11 cellular contexts compared by ENCODE assay signal in the genomic region with DNA sequence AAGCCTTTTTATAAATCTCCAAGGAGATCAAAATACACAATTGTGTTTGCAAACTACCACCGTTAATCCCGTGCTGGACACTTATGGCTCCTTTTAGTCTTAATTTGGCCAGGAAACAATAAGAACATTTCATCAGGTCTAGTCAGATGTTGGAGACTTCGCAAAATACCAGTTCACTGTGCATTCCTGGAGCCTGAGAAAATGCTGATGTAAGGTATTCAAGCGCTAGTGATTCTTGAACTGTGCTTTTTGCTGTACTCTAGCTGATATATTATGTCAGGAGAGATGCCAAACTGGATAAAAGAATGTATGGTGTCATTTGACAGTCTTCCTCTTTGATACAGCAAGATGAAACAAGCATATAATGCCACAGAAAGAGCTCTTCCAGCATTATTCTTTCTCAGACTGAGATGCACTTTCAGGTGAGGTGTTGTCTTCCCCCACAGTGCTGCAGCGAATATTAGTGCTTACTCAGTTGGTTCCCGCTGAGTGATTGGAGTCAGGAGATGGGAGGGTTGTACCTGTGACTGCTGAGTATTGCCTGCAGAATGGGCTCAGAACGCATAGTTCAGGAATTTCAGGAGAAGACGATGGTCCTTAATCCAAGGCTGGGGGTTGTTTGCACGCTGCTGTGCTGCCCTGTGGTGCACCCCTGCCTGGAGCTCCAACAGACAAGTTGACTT. TPM values are rescaled to one million over a fixed set of nuclear protein-coding genes. Genes with fewer than 3 reads are reported as not detected.
DNase-seq lines count a peak whose midpoint lies in the region; ATAC-seq and TF ChIP-seq lines count a peak whose summit lies in the region.
"Had no signal": no experiment of that assay in that cellular context is flagged by ENCODE, and none has a peak within 500 bp of the region (broad histone marks: within the 10 kb centered on the region; RNA-seq: fewer than 3 reads in every experiment).

No MANE protein-coding gene starts in this region.

- ATAC-seq in activated T-helper 17 cell treated with anti-CD3 and anti-CD28 coated beads, Interleukin-2, amount 50 U/mL, for 72 hours (replicated peaks), result no peak
- ATAC-seq in CD8-positive, alpha-beta T cell, result no peak
- ATAC-seq in lower lobe of right lung, result no peak

- no peak overlapping the region for H3K4me3 ChIP-seq in fibroblast of the aortic adventitia (ENCODE audit: low read depth, low read length)
- no peak overlapping the region for H3K4me3 ChIP-seq in vagina
- H3K4me3 ChIP-seq in CD8-positive, alpha-beta T cell (ENCODE audit: low read depth, low read length), result no peak overlapping the region
- no peak overlapping the region for H3K4me3 ChIP-seq in lower lobe of right lung
- H3K4me3 ChIP-seq: PC-9 had no signal

- H3K36me3 ChIP-seq in vagina, result peaks cover 0 to 39% of the 10 kb centered on the region in 2 donors
- H3K36me3 ChIP-seq in CD8-positive, alpha-beta T cell (ENCODE audit: insufficient read depth, low read length), result peaks cover 5% of the 10 kb centered on the region
- peaks cover 47% of the 10 kb centered on the region for H3K36me3 ChIP-seq in lower lobe of right lung

- TF ChIP-seq POLR2A in vagina (IDR thresholded peaks at IDR 0.05), result no peak

- no peak overlapping the region for H3K4me3 Mint-ChIP-seq in activated T-helper 17 cell treated with anti-CD3 and anti-CD28 coated beads, Interleukin-2, amount 50 U/mL, for 72 hours
- no peak overlapping the region for H3K4me3 Mint-ChIP-seq in CD8-positive, alpha-beta T cell

- intact Hi-C loops in vagina (cut with DNase I), result no loop called here
- intact Hi-C loops in CD8-positive, alpha-beta T cell (cut with DNase I, micrococcal nuclease), result loop anchor here in 1 of 2 experiments (5.0 kb wide), 1 partner anchor 33 kb away; no protein-coding TSS in a partner anchor
- intact Hi-C loops in lower lobe of right lung (cut with DNase I), result no loop called here

- H3K9me3 ChIP-seq in vagina (peaks cover 6% of the 10 kb centered on the region), lower lobe of right lung (peaks cover 11% of the 10 kb centered on the region)
- peaks cover 2% of the 10 kb centered on the region for H3K9me3 ChIP-seq in CD8-positive, alpha-beta T cell (ENCODE audit: low read length)

- peak overlapping the region; percentile 45 for H3K27ac Mint-ChIP-seq in activated T-helper 17 cell treated with anti-CD3 and anti-CD28 coated beads, Interleukin-2, amount 50 U/mL, for 72 hours
- no peak overlapping the region for H3K27ac Mint-ChIP-seq in CD8-positive, alpha-beta T cell

- CTCF ChIA-PET in CD8-positive, alpha-beta T cell (lab: Charles Lee), result no interaction called here

- no peaks in the 10 kb centered on the region for H3K27me3 ChIP-seq in vagina
- H3K27me3 ChIP-seq in CD8-positive, alpha-beta T cell (ENCODE audit: insufficient read depth, low read length), result no peaks in the 10 kb centered on the region
- no peaks in the 10 kb centered on the region for H3K27me3 ChIP-seq in lower lobe of right lung (ENCODE audit: low read depth)

- H3K4me1 Mint-ChIP-seq in activated T-helper 17 cell treated with anti-CD3 and anti-CD28 coated beads, Interleukin-2, amount 50 U/mL, for 72 hours, result peaks cover 4% of the 10 kb centered on the region
- H3K4me1 Mint-ChIP-seq in CD8-positive, alpha-beta T cell (ENCODE audit: low read depth), result peaks cover 3% of the 10 kb centered on the region

- H3K9me3 Mint-ChIP-seq in activated T-helper 17 cell treated with anti-CD3 and anti-CD28 coated beads, Interleukin-2, amount 50 U/mL, for 72 hours, result peaks cover 5% of the 10 kb centered on the region
- H3K9me3 Mint-ChIP-seq in CD8-positive, alpha-beta T cell, result peaks cover 5% of the 10 kb centered on the region

- POLR2A ChIA-PET in CD8-positive, alpha-beta T cell (lab: Charles Lee), result no interaction called here

- DNase-seq in GM03348 (ENCODE audit: low spot score), result peak; percentile 82
- DNase-seq in fibroblast of the aortic adventitia (ENCODE audit: low read depth), result peak; percentile 91
- peak; percentile 35 for DNase-seq in putamen (ENCODE audit: low spot score)
- DNase-seq in vagina (ENCODE audit: extremely low spot score in 2 of 2), result no peak
- no peak for DNase-seq in CD8-positive, alpha-beta T cell
- DNase-seq in stimulated activated CD8-positive, alpha-beta memory T cell treated with anti-CD3 and anti-CD28 coated beads, Interleukin-4, amount 100 ng/mL, for 48 hours, result no peak
- DNase-seq in lower lobe of right lung, result no peak
- DNase-seq: NCI-H2029; PC-9; stimulated activated CD4-positive, alpha-beta T cell treated with anti-CD3 and anti-CD28 coated beads, Interleukin-1b, Interleukin-23, amount 100 ng/mL, for 48 hours had no signal

- H3K27me3 Mint-ChIP-seq in activated T-helper 17 cell treated with anti-CD3 and anti-CD28 coated beads, Interleukin-2, amount 50 U/mL, for 72 hours, result no peaks in the 10 kb centered on the region
- no peaks in the 10 kb centered on the region for H3K27me3 Mint-ChIP-seq in CD8-positive, alpha-beta T cell (ENCODE audit: low read depth)

- H3K27ac ChIP-seq in vagina (no peak overlapping the region), lower lobe of right lung (no peak overlapping the region)
- H3K27ac ChIP-seq in CD8-positive, alpha-beta T cell (ENCODE audit: low read depth, low read length), result no peak overlapping the region
- H3K27ac ChIP-seq: PC-9 had no signal

- no peak for TF ChIP-seq CTCF in fibroblast of the aortic adventitia (IDR thresholded peaks at IDR 0.05; ENCODE audit: insufficient read depth, low read length)
- no peak for TF ChIP-seq CTCF in vagina (IDR thresholded peaks at IDR 0.05)
- no peak for TF ChIP-seq CTCF in CD8-positive, alpha-beta T cell (IDR thresholded peaks at IDR 0.05)
- no peak for TF ChIP-seq CTCF in lower lobe of right lung (IDR thresholded peaks at IDR 0.05)

- peaks cover 88% of the 10 kb centered on the region for H3K36me3 Mint-ChIP-seq in activated T-helper 17 cell treated with anti-CD3 and anti-CD28 coated beads, Interleukin-2, amount 50 U/mL, for 72 hours (ENCODE audit: low read depth)
- H3K36me3 Mint-ChIP-seq in CD8-positive, alpha-beta T cell, result peaks cover 73% of the 10 kb centered on the region

- no peaks in the 10 kb centered on the region for H3K4me1 ChIP-seq in vagina
- no peaks in the 10 kb centered on the region for H3K4me1 ChIP-seq in CD8-positive, alpha-beta T cell (ENCODE audit: insufficient read depth, low read length)
- no peaks in the 10 kb centered on the region for H3K4me1 ChIP-seq in lower lobe of right lung

RNA-seq across cellular contexts. Expression of gene OGDH, which starts 59.2 kb away (rescaled TPM):
- total RNA-seq in activated T-helper 17 cell treated with anti-CD3 and anti-CD28 coated beads, Interleukin-2, amount 50 U/mL, for 72 hours, result 100 to 1,000 TPM in 1 of 2 donors, 10 to 100 TPM in 1; 77.6 to 128 TPM
- 26.2 and 85.6 TPM in 2 replicates for total RNA-seq in fibroblast of the aortic adventitia (ENCODE audit: low replicate concordance)
- total RNA-seq in vagina, result 80.0 TPM
- total RNA-seq in CD8-positive, alpha-beta T cell, result 10 to 100 TPM; 36.8 to 39.6 TPM
- 132 TPM for total RNA-seq in lower lobe of right lung

Comparison
In these comparisons a context has a peak if more than half of its experiments do, and no peak if none do; other contexts are left out.
1. DNase-seq: peak in GM03348 (single experiment), fibroblast of the aortic adventitia (single experiment) and putamen (single experiment); none in vagina (0 of 2), CD8-positive, alpha-beta T cell (0 of 7), stimulated activated CD8-positive, alpha-beta memory T cell treated with anti-CD3 and anti-CD28 coated beads, Interleukin-4, amount 100 ng/mL, for 48 hours (single experiment) and lower lobe of right lung (single experiment).